ENCODE assay signal across 1 cellular context in the genomic region with DNA sequence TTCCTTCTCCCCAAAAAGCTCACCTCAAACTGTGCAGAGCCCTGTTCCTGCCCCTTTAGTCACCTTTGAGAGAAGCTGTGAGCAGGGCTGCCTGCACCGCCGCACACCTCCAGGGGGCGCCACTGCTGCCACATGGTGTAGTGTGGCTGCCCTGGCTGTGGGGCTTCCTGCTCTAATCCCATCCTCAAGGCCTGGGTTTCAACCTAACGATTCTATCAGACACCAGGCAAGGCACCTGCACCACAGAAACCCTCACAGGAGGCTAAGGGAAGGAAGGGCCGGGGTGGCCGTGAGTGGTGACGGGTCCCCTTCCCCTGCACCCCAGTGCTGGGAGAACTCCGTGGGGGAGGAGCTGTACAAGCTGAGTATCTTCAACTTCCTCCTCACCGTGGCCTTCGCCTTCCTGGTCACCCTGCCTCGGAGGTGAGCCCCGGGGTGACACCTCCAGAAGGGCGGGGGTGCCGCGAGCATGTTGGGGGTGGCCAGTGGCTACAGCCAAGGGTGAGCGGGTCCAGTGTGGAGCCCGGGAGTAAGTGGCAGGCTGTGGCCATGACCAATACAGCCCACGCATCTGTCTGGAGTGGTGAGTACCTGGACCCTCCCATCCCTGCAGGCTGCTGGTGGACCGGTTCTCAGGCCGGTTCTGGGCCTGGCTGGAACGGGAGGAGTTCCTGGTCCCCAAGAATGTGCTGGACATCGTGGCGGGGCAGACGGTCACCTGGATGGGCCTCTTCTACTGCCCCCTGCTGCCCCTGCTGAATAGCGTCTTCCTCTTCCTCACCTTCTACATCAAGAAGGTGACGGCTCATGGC.
TF ChIP-seq lines count a peak whose summit lies in the region.

No MANE protein-coding gene starts in this region.

TF ChIP-seq in HepG2, 621 proteins besides CTCF, POLR2A, EP300 and RAD21 (continued from another document and continues in another):
- TF ChIP-seq GATA4 (IDR thresholded peaks at IDR 0.05; ENCODE audit: borderline replicate concordance, low read depth) (no peak), TMF1 (CRISPR knock-in tag; IDR thresholded peaks at IDR 0.05; ENCODE audit: low read depth) (no peak), ZIK1 (CRISPR knock-in tag; IDR thresholded peaks at IDR 0.05; ENCODE audit: borderline replicate concordance, low read depth) (0 out of 2 replicates have a peak, but pooled peaks have one; percentile 17), MXI1 (IDR thresholded peaks at IDR 0.05; ENCODE audit: borderline replicate concordance, low read depth, low read length) (no peak; the same call in 2 of the 3 replicates), ZNF17 (CRISPR knock-in tag; IDR thresholded peaks at IDR 0.05) (no peak), ZNF205 (CRISPR knock-in tag; IDR thresholded peaks at IDR 0.05) (no peak), STAG1 (CRISPR knock-in tag; IDR thresholded peaks at IDR 0.05) (peak; percentile 61), ESRRA (CRISPR knock-in tag; IDR thresholded peaks at IDR 0.05; ENCODE audit: low read depth) (no peak), ZNF326 (CRISPR knock-in tag; IDR thresholded peaks at IDR 0.05; ENCODE audit: borderline replicate concordance) (0 out of 2 replicates have a peak, but pooled peaks have one; percentile 59), XRCC5 (optimal IDR thresholded peaks at IDR 0.05; ENCODE audit: low read length) (peak; percentile 62), ZSCAN25 (CRISPR knock-in tag; IDR thresholded peaks at IDR 0.05) (no peak), ZNF782 (CRISPR knock-in tag; IDR thresholded peaks at IDR 0.05; ENCODE audit: borderline replicate concordance) (0 out of 2 replicates have a peak, but pooled peaks have one; percentile 35), HOXA9 (CRISPR knock-in tag; IDR thresholded peaks at IDR 0.05; ENCODE audit: borderline replicate concordance) (no peak), ZNF792 (CRISPR knock-in tag; IDR thresholded peaks at IDR 0.05) (peak; percentile 64; the same call in 1 of the 2 replicates), SNAI1 (CRISPR knock-in tag; IDR thresholded peaks at IDR 0.05; ENCODE audit: borderline replicate concordance) (0 out of 2 replicates have a peak, but pooled peaks have one; percentile 67), ERF (CRISPR knock-in tag; IDR thresholded peaks at IDR 0.05) (0 out of 2 replicates have a peak, but pooled peaks have one; percentile 18), MAFG (CRISPR knock-in tag; IDR thresholded peaks at IDR 0.05) (no peak), HMG20B (CRISPR knock-in tag; conservative IDR thresholded peaks at IDR 0.05) (0 out of 2 replicates have a peak, but pooled peaks have one; percentile 19), ZSCAN30 (CRISPR knock-in tag; IDR thresholded peaks at IDR 0.05) (no peak), DMTF1 (CRISPR knock-in tag; IDR thresholded peaks at IDR 0.05) (no peak), ZNF770 (CRISPR knock-in tag; IDR thresholded peaks at IDR 0.05) (peak; percentile 28; the same call in 1 of the 2 replicates), ZMYM3 (CRISPR knock-in tag; IDR thresholded peaks at IDR 0.05) (peak; percentile 29; the same call in 1 of the 2 replicates), ETV6 (CRISPR knock-in tag; conservative IDR thresholded peaks at IDR 0.05) (no peak), MTF1 (CRISPR knock-in tag; IDR thresholded peaks at IDR 0.05) (no peak), ZNF333 (CRISPR knock-in tag; IDR thresholded peaks at IDR 0.05; ENCODE audit: borderline replicate concordance) (peak; percentile 83; the same call in 1 of the 2 replicates)
- TF ChIP-seq, protein P1, sequence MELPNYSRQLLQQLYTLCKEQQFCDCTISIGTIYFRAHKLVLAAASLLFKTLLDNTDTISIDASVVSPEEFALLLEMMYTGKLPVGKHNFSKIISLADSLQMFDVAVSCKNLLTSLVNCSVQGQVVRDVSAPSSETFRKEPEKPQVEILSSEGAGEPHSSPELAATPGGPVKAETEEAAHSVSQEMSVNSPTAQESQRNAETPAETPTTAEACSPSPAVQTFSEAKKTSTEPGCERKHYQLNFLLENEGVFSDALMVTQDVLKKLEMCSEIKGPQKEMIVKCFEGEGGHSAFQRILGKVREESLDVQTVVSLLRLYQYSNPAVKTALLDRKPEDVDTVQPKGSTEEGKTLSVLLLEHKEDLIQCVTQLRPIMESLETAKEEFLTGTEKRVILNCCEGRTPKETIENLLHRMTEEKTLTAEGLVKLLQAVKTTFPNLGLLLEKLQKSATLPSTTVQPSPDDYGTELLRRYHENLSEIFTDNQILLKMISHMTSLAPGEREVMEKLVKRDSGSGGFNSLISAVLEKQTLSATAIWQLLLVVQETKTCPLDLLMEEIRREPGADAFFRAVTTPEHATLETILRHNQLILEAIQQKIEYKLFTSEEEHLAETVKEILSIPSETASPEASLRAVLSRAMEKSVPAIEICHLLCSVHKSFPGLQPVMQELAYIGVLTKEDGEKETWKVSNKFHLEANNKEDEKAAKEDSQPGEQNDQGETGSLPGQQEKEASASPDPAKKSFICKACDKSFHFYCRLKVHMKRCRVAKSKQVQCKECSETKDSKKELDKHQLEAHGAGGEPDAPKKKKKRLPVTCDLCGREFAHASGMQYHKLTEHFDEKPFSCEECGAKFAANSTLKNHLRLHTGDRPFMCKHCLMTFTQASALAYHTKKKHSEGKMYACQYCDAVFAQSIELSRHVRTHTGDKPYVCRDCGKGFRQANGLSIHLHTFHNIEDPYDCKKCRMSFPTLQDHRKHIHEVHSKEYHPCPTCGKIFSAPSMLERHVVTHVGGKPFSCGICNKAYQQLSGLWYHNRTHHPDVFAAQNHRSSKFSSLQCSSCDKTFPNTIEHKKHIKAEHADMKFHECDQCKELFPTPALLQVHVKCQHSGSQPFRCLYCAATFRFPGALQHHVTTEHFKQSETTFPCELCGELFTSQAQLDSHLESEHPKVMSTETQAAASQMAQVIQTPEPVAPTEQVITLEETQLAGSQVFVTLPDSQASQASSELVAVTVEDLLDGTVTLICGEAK (IDR thresholded peaks at IDR 0.05): no peak
- TF ChIP-seq, protein P1 (CRISPR knock-in tag; IDR thresholded peaks at IDR 0.05): no peak
- TF ChIP-seq, protein P2, sequence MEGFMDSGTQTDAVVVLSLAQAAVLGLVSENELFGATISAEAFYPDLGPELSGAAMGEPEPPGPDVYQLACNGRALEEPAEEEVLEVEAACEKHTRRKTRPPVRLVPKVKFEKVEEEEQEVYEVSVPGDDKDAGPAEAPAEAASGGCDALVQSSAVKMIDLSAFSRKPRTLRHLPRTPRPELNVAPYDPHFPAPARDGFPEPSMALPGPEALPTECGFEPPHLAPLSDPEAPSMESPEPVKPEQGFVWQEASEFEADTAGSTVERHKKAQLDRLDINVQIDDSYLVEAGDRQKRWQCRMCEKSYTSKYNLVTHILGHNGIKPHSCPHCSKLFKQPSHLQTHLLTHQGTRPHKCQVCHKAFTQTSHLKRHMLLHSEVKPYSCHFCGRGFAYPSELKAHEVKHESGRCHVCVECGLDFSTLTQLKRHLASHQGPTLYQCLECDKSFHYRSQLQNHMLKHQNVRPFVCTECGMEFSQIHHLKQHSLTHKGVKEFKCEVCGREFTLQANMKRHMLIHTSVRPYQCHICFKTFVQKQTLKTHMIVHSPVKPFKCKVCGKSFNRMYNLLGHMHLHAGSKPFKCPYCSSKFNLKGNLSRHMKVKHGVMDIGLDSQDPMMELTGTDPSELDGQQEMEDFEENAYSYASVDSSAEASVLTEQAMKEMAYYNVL (CRISPR knock-in tag; IDR thresholded peaks at IDR 0.05; ENCODE audit: borderline replicate concordance): 0 out of 2 replicates have a peak, but pooled peaks have one; percentile 28
- TF ChIP-seq, protein P3, sequence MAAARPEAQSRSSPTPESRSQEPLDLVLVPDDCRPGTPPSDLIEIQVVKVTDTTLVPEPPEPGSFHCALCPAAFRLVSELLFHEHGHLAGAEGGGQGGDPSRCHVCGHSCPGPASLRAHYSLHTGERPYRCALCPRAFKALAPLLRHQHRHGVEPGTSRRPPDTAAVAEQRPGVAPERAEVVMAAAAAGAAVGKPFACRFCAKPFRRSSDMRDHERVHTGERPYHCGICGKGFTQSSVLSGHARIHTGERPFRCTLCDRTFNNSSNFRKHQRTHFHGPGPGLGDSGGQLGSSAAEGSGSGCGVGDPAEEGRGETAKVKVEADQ (CRISPR knock-in tag; IDR thresholded peaks at IDR 0.05; ENCODE audit: borderline replicate concordance): 0 out of 2 replicates have a peak, but pooled peaks have one; percentile 3
- TF ChIP-seq, protein P4, sequence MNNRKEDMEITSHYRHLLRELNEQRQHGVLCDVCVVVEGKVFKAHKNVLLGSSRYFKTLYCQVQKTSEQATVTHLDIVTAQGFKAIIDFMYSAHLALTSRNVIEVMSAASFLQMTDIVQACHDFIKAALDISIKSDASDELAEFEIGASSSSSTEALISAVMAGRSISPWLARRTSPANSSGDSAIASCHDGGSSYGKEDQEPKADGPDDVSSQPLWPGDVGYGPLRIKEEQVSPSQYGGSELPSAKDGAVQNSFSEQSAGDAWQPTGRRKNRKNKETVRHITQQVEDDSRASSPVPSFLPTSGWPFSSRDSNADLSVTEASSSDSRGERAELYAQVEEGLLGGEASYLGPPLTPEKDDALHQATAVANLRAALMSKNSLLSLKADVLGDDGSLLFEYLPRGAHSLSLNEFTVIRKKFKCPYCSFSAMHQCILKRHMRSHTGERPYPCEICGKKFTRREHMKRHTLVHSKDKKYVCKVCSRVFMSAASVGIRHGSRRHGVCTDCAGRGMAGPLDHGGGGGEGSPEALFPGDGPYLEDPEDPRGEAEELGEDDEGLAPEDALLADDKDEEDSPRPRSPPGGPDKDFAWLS (CRISPR knock-in tag; IDR thresholded peaks at IDR 0.05; ENCODE audit: borderline replicate concordance): 0 out of 2 replicates have a peak, but pooled peaks have one; percentile 49
- TF ChIP-seq, protein P5, sequence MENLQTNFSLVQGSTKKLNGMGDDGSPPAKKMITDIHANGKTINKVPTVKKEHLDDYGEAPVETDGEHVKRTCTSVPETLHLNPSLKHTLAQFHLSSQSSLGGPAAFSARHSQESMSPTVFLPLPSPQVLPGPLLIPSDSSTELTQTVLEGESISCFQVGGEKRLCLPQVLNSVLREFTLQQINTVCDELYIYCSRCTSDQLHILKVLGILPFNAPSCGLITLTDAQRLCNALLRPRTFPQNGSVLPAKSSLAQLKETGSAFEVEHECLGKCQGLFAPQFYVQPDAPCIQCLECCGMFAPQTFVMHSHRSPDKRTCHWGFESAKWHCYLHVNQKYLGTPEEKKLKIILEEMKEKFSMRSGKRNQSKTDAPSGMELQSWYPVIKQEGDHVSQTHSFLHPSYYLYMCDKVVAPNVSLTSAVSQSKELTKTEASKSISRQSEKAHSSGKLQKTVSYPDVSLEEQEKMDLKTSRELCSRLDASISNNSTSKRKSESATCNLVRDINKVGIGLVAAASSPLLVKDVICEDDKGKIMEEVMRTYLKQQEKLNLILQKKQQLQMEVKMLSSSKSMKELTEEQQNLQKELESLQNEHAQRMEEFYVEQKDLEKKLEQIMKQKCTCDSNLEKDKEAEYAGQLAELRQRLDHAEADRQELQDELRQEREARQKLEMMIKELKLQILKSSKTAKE (CRISPR knock-in tag; IDR thresholded peaks at IDR 0.05; ENCODE audit: borderline replicate concordance): peak; percentile 45; the same call in 1 of the 2 replicates
- TF ChIP-seq, protein P6, sequence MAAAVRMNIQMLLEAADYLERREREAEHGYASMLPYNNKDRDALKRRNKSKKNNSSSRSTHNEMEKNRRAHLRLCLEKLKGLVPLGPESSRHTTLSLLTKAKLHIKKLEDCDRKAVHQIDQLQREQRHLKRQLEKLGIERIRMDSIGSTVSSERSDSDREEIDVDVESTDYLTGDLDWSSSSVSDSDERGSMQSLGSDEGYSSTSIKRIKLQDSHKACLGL (CRISPR knock-in tag; IDR thresholded peaks at IDR 0.05): no peak
